Comparison of ENCODE assay signal across 19 cellular contexts in genomic region chr14:31993521-31993941, GRCh38.
A peak's percentile ranks its signal among the peaks of the same experiment; 100 is the strongest.
DNase-seq lines count a peak whose midpoint lies in the region; ATAC-seq and TF ChIP-seq lines count a peak whose summit lies in the region.
"Had no signal": no experiment of that assay in that cellular context is flagged by ENCODE, and none has a peak within 500 bp of the region (broad histone marks: within the 10 kb centered on the region; RNA-seq: fewer than 3 reads in every experiment).

No MANE protein-coding gene starts in this region.

- no peaks in the 10 kb centered on the region for H3K27me3 ChIP-seq in brain microvascular endothelial cell (replicated peaks)
- H3K27me3 ChIP-seq in right atrium auricular region, result no peaks in the 10 kb centered on the region
- H3K27me3 ChIP-seq: body of pancreas, uterus had no signal

- no peaks in the 10 kb centered on the region for H3K9me3 Mint-ChIP-seq in nephron progenitor cell
- H3K9me3 Mint-ChIP-seq in activated CD4-positive, alpha-beta T cell treated with anti-CD3 and anti-CD28 coated beads, Interleukin-2, amount 10 ng/mL, durations not matched to agents 7 days and 5 days, result no peaks in the 10 kb centered on the region
- H3K9me3 Mint-ChIP-seq in activated T-cell treated with anti-CD3 and anti-CD28 coated beads, Interleukin-2, amount 50 U/mL, for 4 hours, result no peaks in the 10 kb centered on the region
- H3K9me3 Mint-ChIP-seq: activated naive CD4-positive, alpha-beta T cell treated with anti-CD3 and anti-CD28 coated beads, Interleukin-2, amount 50 U/mL, for 72 hours; CD4-positive, alpha-beta memory T cell; stimulated activated naive CD8-positive, alpha-beta T cell treated with anti-CD3 and anti-CD28 coated beads, Interleukin-15, amount 100 ng/mL, for 72 hours had no signal

- H3K36me3 Mint-ChIP-seq in nephron progenitor cell (ENCODE audit: low read depth), result no peaks in the 10 kb centered on the region
- no peaks in the 10 kb centered on the region for H3K36me3 Mint-ChIP-seq in activated CD4-positive, alpha-beta T cell treated with anti-CD3 and anti-CD28 coated beads, Interleukin-2, amount 10 ng/mL, durations not matched to agents 7 days and 5 days (ENCODE audit: low read depth)
- H3K36me3 Mint-ChIP-seq in activated T-cell treated with anti-CD3 and anti-CD28 coated beads, Interleukin-2, amount 50 U/mL, for 4 hours (ENCODE audit: insufficient read depth), result no peaks in the 10 kb centered on the region
- H3K36me3 Mint-ChIP-seq: activated naive CD4-positive, alpha-beta T cell treated with anti-CD3 and anti-CD28 coated beads, Interleukin-2, amount 50 U/mL, for 72 hours; CD4-positive, alpha-beta memory T cell had no signal

- no peaks in the 10 kb centered on the region for H3K36me3 ChIP-seq in brain microvascular endothelial cell (replicated peaks)
- no peaks in the 10 kb centered on the region for H3K36me3 ChIP-seq in right atrium auricular region
- H3K36me3 ChIP-seq: uterus had no signal

- in situ Hi-C loops in brain microvascular endothelial cell (cut with HindIII; ENCODE audit: low pct_ligation_motif_present, low sequenced_read_pairs), result no loop called here

- no peak for TF ChIP-seq CTCF in brain microvascular endothelial cell (IDR thresholded peaks at IDR 0.05; ENCODE audit: low read depth, low read length, missing control alignments)
- no peak for TF ChIP-seq CTCF in right atrium auricular region (IDR thresholded peaks at IDR 0.05)
- no peak for TF ChIP-seq CTCF in nephron progenitor cell (IDR thresholded peaks at IDR 0.05)

- ATAC-seq in activated T-cell treated with anti-CD3 and anti-CD28 coated beads, Interleukin-2, amount 50 U/mL, for 4 hours, result no peak
- ATAC-seq in GM19351 (IDR thresholded peaks at IDR 0.05; ENCODE audit: unreplicated experiment), result no peak
- ATAC-seq: activated naive CD4-positive, alpha-beta T cell treated with anti-CD3 and anti-CD28 coated beads, Interleukin-2, amount 50 U/mL, for 72 hours; body of pancreas; stimulated activated naive CD8-positive, alpha-beta T cell treated with anti-CD3 and anti-CD28 coated beads, Interleukin-15, amount 100 ng/mL, for 72 hours had no signal

- POLR2A ChIA-PET in activated CD4-positive, alpha-beta T cell treated with anti-CD3 and anti-CD28 coated beads, Interleukin-2, amount 10 ng/mL, durations not matched to agents 7 days and 5 days (lab: Charles Lee), result no interaction called here

- H3K4me1 Mint-ChIP-seq in nephron progenitor cell, result peaks cover 62% of the 10 kb centered on the region
- H3K4me1 Mint-ChIP-seq in activated CD4-positive, alpha-beta T cell treated with anti-CD3 and anti-CD28 coated beads, Interleukin-2, amount 10 ng/mL, durations not matched to agents 7 days and 5 days, result no peaks in the 10 kb centered on the region
- no peaks in the 10 kb centered on the region for H3K4me1 Mint-ChIP-seq in activated T-cell treated with anti-CD3 and anti-CD28 coated beads, Interleukin-2, amount 50 U/mL, for 4 hours (ENCODE audit: low read depth)
- H3K4me1 Mint-ChIP-seq: stimulated activated naive CD8-positive, alpha-beta T cell treated with anti-CD3 and anti-CD28 coated beads, Interleukin-15, amount 100 ng/mL, for 72 hours had no signal

- no peaks in the 10 kb centered on the region for H3K9me3 ChIP-seq in right atrium auricular region
- H3K9me3 ChIP-seq: body of pancreas, uterus had no signal

- CTCF ChIA-PET in activated CD4-positive, alpha-beta T cell treated with anti-CD3 and anti-CD28 coated beads, Interleukin-2, amount 10 ng/mL, durations not matched to agents 7 days and 5 days (lab: Charles Lee), result interaction anchor here (1.0 kb wide), 1 partner anchor 8 kb away, joined by 3 read pairs; no protein-coding TSS in a partner anchor

- H3K4me3 ChIP-seq in brain microvascular endothelial cell (ENCODE audit: low read depth, low read length), result no peak overlapping the region
- H3K4me3 ChIP-seq in right atrium auricular region, result no peak overlapping the region
- H3K4me3 ChIP-seq: body of pancreas, uterus had no signal

- peak overlapping the region; percentile 12 for H3K27ac ChIP-seq in brain microvascular endothelial cell
- H3K27ac ChIP-seq in right atrium auricular region, result peak overlapping the region; percentile 70 to 86
- H3K27ac ChIP-seq: body of pancreas, uterus had no signal

- DNase-seq in HT-29 (ENCODE audit: low spot score) (peak; percentile 31), brain microvascular endothelial cell (peak; percentile 54), right atrium auricular region (ENCODE audit: low spot score) (no peak), nephron progenitor cell (no peak), NCI-H510A treated with DMSO at 0.1 percent for 48 hours (lab: John Stamatoyannopoulos, UW) (no peak)
- DNase-seq in activated CD4-positive, alpha-beta T cell treated with anti-CD3 and anti-CD28 coated beads, Interleukin-2, amount 10 ng/mL, durations not matched to agents 7 days and 5 days, result no peak
- no peak for DNase-seq in activated T-cell treated with anti-CD3 and anti-CD28 coated beads, Interleukin-2, amount 50 U/mL, for 4 hours
- DNase-seq: activated CD4-positive, alpha-beta T cell treated with anti-CD3 and anti-CD28 coated beads, Interleukin-2, amount 50 U/mL, for 48 hours; body of pancreas; CD4-positive, alpha-beta memory T cell; midbrain; NCI-H1694 treated with DMSO at 0.1 percent for 48 hours; NCI-H446; SHP77 treated with DMSO at 0.1 percent for 48 hours; stimulated activated CD4-positive, alpha-beta T cell treated with anti-CD3 and anti-CD28 coated beads, Interleukin-1b, Interleukin-23, amount 100 ng/mL, for 48 hours; stimulated activated naive CD8-positive, alpha-beta T cell treated with anti-CD3 and anti-CD28 coated beads, Interleukin-15, amount 100 ng/mL, for 72 hours; uterus had no signal

- peak overlapping the region; percentile 78 for H3K27ac Mint-ChIP-seq in nephron progenitor cell
- H3K27ac Mint-ChIP-seq in activated CD4-positive, alpha-beta T cell treated with anti-CD3 and anti-CD28 coated beads, Interleukin-2, amount 10 ng/mL, durations not matched to agents 7 days and 5 days, result no peak overlapping the region
- H3K27ac Mint-ChIP-seq: activated naive CD4-positive, alpha-beta T cell treated with anti-CD3 and anti-CD28 coated beads, Interleukin-2, amount 50 U/mL, for 72 hours; CD4-positive, alpha-beta memory T cell had no signal

- peaks cover 0 to 49% of the 10 kb centered on the region in 2 donors for H3K4me1 ChIP-seq in right atrium auricular region

- H3K27me3 Mint-ChIP-seq in nephron progenitor cell (ENCODE audit: low read depth, poor library complexity), result peaks cover 2% of the 10 kb centered on the region
- H3K27me3 Mint-ChIP-seq in activated CD4-positive, alpha-beta T cell treated with anti-CD3 and anti-CD28 coated beads, Interleukin-2, amount 10 ng/mL, durations not matched to agents 7 days and 5 days, result peaks cover 12% of the 10 kb centered on the region
- H3K27me3 Mint-ChIP-seq in activated T-cell treated with anti-CD3 and anti-CD28 coated beads, Interleukin-2, amount 50 U/mL, for 4 hours (ENCODE audit: low read depth), result peaks cover 2% of the 10 kb centered on the region

- no peak overlapping the region for H3K4me3 Mint-ChIP-seq in nephron progenitor cell
- H3K4me3 Mint-ChIP-seq in activated CD4-positive, alpha-beta T cell treated with anti-CD3 and anti-CD28 coated beads, Interleukin-2, amount 10 ng/mL, durations not matched to agents 7 days and 5 days, result no peak overlapping the region
- no peak overlapping the region for H3K4me3 Mint-ChIP-seq in activated T-cell treated with anti-CD3 and anti-CD28 coated beads, Interleukin-2, amount 50 U/mL, for 4 hours
- H3K4me3 Mint-ChIP-seq: CD4-positive, alpha-beta memory T cell; stimulated activated naive CD8-positive, alpha-beta T cell treated with anti-CD3 and anti-CD28 coated beads, Interleukin-15, amount 100 ng/mL, for 72 hours had no signal

Comparison
In these comparisons a context has a peak if more than half of its experiments do, and no peak if none do; other contexts are left out.
1. DNase-seq: peak in HT-29 (single experiment) and brain microvascular endothelial cell (single experiment); none in right atrium auricular region (single experiment), nephron progenitor cell (single experiment), activated CD4-positive, alpha-beta T cell treated with anti-CD3 and anti-CD28 coated beads, Interleukin-2, amount 10 ng/mL, durations not matched to agents 7 days and 5 days (single experiment), activated T-cell treated with anti-CD3 and anti-CD28 coated beads, Interleukin-2, amount 50 U/mL, for 4 hours (single experiment) and NCI-H510A treated with DMSO at 0.1 percent for 48 hours (single experiment).